1 cellular context compared by ENCODE assay signal in genomic region chr1:153767519-153767918, GRCh38.
A peak's percentile ranks its signal among the peaks of the same experiment; 100 is the strongest.
TF ChIP-seq lines count a peak whose summit lies in the region.

No MANE protein-coding gene starts in this region.

TF ChIP-seq in HepG2, 621 proteins besides CTCF, POLR2A, EP300 and RAD21:
- no peak for TF ChIP-seq ZFP90 (CRISPR knock-in tag; IDR thresholded peaks at IDR 0.05; ENCODE audit: borderline replicate concordance)
- TF ChIP-seq ZBTB34 (CRISPR knock-in tag; IDR thresholded peaks at IDR 0.05), result 0 out of 2 replicates have a peak, but pooled peaks have one; percentile 5
- TF ChIP-seq ZBTB20 (CRISPR knock-in tag; IDR thresholded peaks at IDR 0.05; ENCODE audit: borderline replicate concordance, low read depth), result no peak
- peak; percentile 40 for TF ChIP-seq ZNF687 (CRISPR knock-in tag; IDR thresholded peaks at IDR 0.05)
